In the genomic region with DNA sequence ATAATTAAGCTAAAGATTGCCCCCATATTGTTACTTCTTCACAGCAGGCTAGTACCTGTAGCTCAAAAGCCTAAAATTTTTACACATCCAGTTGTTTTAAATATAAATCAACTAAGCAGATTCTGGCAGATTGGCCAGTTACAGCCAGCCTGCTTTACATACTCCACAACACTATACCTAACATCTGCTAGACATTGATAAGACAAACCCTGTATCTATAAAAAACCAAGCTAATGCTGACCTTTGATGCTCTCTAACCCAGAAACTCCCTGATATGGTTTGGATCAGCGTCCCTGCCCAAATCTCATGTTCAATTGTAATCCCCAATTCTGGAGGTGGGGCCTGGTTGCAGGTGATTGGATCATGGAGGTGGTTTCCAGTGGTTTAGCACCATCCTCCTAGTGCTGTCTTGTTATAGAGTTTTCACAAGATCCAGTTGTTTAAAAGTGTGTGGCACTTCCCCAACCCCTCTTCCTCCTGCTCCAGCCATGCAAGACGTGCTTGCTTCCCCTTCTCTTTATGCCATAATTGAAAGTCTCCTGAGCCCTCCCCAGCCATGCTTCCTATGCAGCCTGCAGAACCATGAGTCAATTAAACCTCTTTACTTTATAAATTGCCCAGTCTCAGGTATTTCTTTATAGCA, we compare ENCODE assay signal across 12 cellular contexts. TPM values are rescaled to one million over a fixed set of nuclear protein-coding genes. Genes with fewer than 3 reads are reported as not detected.
A peak's percentile ranks its signal among the peaks of the same experiment; 100 is the strongest.
DNase-seq lines count a peak whose midpoint lies in the region; ATAC-seq, FAIRE-seq and TF ChIP-seq lines count a peak whose summit lies in the region.
"Had no signal": no experiment of that assay in that cellular context is flagged by ENCODE, and none has a peak within 500 bp of the region (broad histone marks: within the 10 kb centered on the region; RNA-seq: fewer than 3 reads in every experiment).

No MANE protein-coding gene starts in this region.

- H3K27me3 ChIP-seq in DND-41 (ENCODE audit: insufficient read depth, low read length, poor library complexity) = no peaks in the 10 kb centered on the region
- no peaks in the 10 kb centered on the region for H3K27me3 ChIP-seq in HCT116 (ENCODE audit: insufficient read depth, low read length)
- no peaks in the 10 kb centered on the region for H3K27me3 ChIP-seq in iPS-18a (ENCODE audit: control insufficient read depth, insufficient read depth, low read length)
- H3K27me3 ChIP-seq in gastrocnemius medialis = no peaks in the 10 kb centered on the region
- H3K27me3 ChIP-seq in HepG2 (ENCODE audit: control insufficient read depth in 1 of 2, insufficient read depth in 2 of 2, low read length in 2 of 2) = no peaks in the 10 kb centered on the region

- RAD21 ChIA-PET in HCT116 (lab: Charles Lee; ENCODE audit: low non-redundant PET in 1 of 2, low total read pairs in 2 of 2, uncharacterized antibody in 2 of 2, unreplicated experiment in 2 of 2) = no interaction called here

- TF ChIP-seq RAD21 in HCT116 (IDR thresholded peaks at IDR 0.05; ENCODE audit: low read depth) (no peak), HepG2 (CRISPR knock-in tag; IDR thresholded peaks at IDR 0.05) (no peak)

- no peak overlapping the region for H3K9ac ChIP-seq in DND-41 (ENCODE audit: low read depth, low read length)
- H3K9ac ChIP-seq in HCT116 (ENCODE audit: low read length) = no peak overlapping the region
- peak overlapping the region; percentile 10 for H3K9ac ChIP-seq in iPS-18a (ENCODE audit: low read length)
- no peak overlapping the region for H3K9ac ChIP-seq in HepG2 (ENCODE audit: insufficient read depth, low read depth, low read length)

- POLR2A ChIA-PET in HCT116 (lab: Charles Lee) = no interaction called here
- POLR2A ChIA-PET in HepG2 (lab: Yijun Ruan, JAX) = no interaction called here

- H3K4me2 ChIP-seq in DND-41 (ENCODE audit: insufficient read depth, low read length) (peak overlapping the region; percentile 11; the same call in 1 of the 2 replicates), HCT116 (ENCODE audit: low read length) (peak overlapping the region; percentile 36), HepG2 (ENCODE audit: low read depth, low read length) (no peak overlapping the region)

- H4K20me1 ChIP-seq in DND-41 (ENCODE audit: insufficient read depth, low read length) (no peaks in the 10 kb centered on the region), HCT116 (ENCODE audit: insufficient read depth) (no peaks in the 10 kb centered on the region), HepG2 (ENCODE audit: insufficient read depth, low read length) (no peaks in the 10 kb centered on the region)

- 88% methylated on average over 1 of the region's 2 CpGs for WGBS in HepG2 (ENCODE audit: low lambda C conversion rate)

- no peak overlapping the region for H3K4me3 ChIP-seq in DND-41 (ENCODE audit: low read depth in 1 of 2, low read length in 2 of 2)
- H3K4me3 ChIP-seq in HCT116 (replicated peaks in 1 of 2; ENCODE audit: low read depth in 1 of 2, low read length in 2 of 2) = no peak overlapping the region
- H3K4me3 ChIP-seq in iPS-18a (ENCODE audit: low read length) = no peak overlapping the region
- no peak overlapping the region for H3K4me3 ChIP-seq in gastrocnemius medialis
- no peak overlapping the region for H3K4me3 ChIP-seq in HepG2 (replicated peaks in 1 of 3; ENCODE audit: insufficient read depth in 1 of 3, low read depth in 2 of 3, low read length in 3 of 3)
- H3K4me3 ChIP-seq: dorsolateral prefrontal cortex had no signal

- no peaks in the 10 kb centered on the region for H3K9me3 ChIP-seq in DND-41 (ENCODE audit: insufficient read depth, low read length, severe bottlenecking)
- H3K9me3 ChIP-seq in HCT116 (ENCODE audit: control insufficient read depth in 1 of 2, insufficient read depth in 1 of 2, low read depth in 1 of 2, low read length in 2 of 2) = no peaks in the 10 kb centered on the region
- H3K9me3 ChIP-seq in iPS-18a (ENCODE audit: control insufficient read depth, low read depth, low read length) = no peaks in the 10 kb centered on the region
- peaks cover 0 to 5% (median 0%) of the 10 kb centered on the region in 3 donors for H3K9me3 ChIP-seq in gastrocnemius medialis
- no peaks in the 10 kb centered on the region for H3K9me3 ChIP-seq in HepG2 (ENCODE audit: low read length)

- H3K9me2 ChIP-seq in HCT116 (ENCODE audit: insufficient read depth) = no peaks in the 10 kb centered on the region

- TF ChIP-seq EP300 in HepG2 (IDR thresholded peaks at IDR 0.05; ENCODE audit: low read depth in 2 of 2, low read length in 2 of 2) (no peak), HepG2 (CRISPR knock-in tag; IDR thresholded peaks at IDR 0.05; ENCODE audit: borderline replicate concordance) (no peak)

- H3K79me2 ChIP-seq in DND-41 (ENCODE audit: insufficient read depth, low read length) (no peaks in the 10 kb centered on the region), HCT116 (ENCODE audit: insufficient read depth, low read length) (no peaks in the 10 kb centered on the region), HepG2 (ENCODE audit: insufficient read depth, low read length) (no peaks in the 10 kb centered on the region)

- H3K27ac ChIP-seq in DND-41 (ENCODE audit: low read length) = no peak overlapping the region
- no peak overlapping the region for H3K27ac ChIP-seq in HCT116 (ENCODE audit: low read depth, low read length)
- no peak overlapping the region for H3K27ac ChIP-seq in iPS-18a (ENCODE audit: low read length)
- no peak overlapping the region for H3K27ac ChIP-seq in gastrocnemius medialis
- H3K27ac ChIP-seq in HepG2 (ENCODE audit: extremely low read length, insufficient read depth, low read length) = no peak overlapping the region
- H3K27ac ChIP-seq: dorsolateral prefrontal cortex had no signal

- TF ChIP-seq CTCF in DND-41 (IDR thresholded peaks at IDR 0.05; ENCODE audit: borderline replicate concordance, extremely low read depth, low read length, poor library complexity, severe bottlenecking) = no peak
- no peak for TF ChIP-seq CTCF in HCT116 (IDR thresholded peaks at IDR 0.05 in 2 of 3, conservative IDR thresholded peaks at IDR 0.05 in 1 of 3; ENCODE audit: borderline replicate concordance in 1 of 3, insufficient read depth in 1 of 3, low read depth in 2 of 3, low read length in 2 of 3)
- no peak for TF ChIP-seq CTCF in gastrocnemius medialis (IDR thresholded peaks at IDR 0.05 in 4 of 5, conservative IDR thresholded peaks at IDR 0.05 in 1 of 5)
- TF ChIP-seq CTCF in HepG2 (CRISPR knock-in tag; IDR thresholded peaks at IDR 0.05) = no peak

- intact Hi-C loops in HCT116 (cut with micrococcal nuclease) = loop anchor here (5.0 to 10.0 kb wide), 3 partner anchors 99 to 209 kb away; no protein-coding TSS in a partner anchor
- intact Hi-C loops in gastrocnemius medialis (cut with DNase I; ENCODE audit: low total_unique reads) = loop anchor here (5.0 to 10.0 kb wide), 2 partner anchors 209 to 331 kb away; no protein-coding TSS in a partner anchor
- intact Hi-C loops in HepG2 (cut with micrococcal nuclease; ENCODE audit: unreplicated experiment) = loop anchor here (5.0 to 10.0 kb wide), 2 partner anchors 49 to 211 kb away; no protein-coding TSS in a partner anchor

- H3K36me3 ChIP-seq in DND-41 (ENCODE audit: insufficient read depth, low read length) (no peaks in the 10 kb centered on the region), HCT116 (ENCODE audit: control insufficient read depth in 1 of 2, insufficient read depth in 2 of 2, low read length in 2 of 2) (no peaks in the 10 kb centered on the region), iPS-18a (ENCODE audit: control insufficient read depth, low read depth, low read length) (no peaks in the 10 kb centered on the region), gastrocnemius medialis (no peaks in the 10 kb centered on the region), HepG2 (replicated peaks in 1 of 2; ENCODE audit: control insufficient read depth in 1 of 2, insufficient read depth in 2 of 2, low read length in 2 of 2) (no peaks in the 10 kb centered on the region)

- H2AFZ ChIP-seq in DND-41 (ENCODE audit: low read depth, low read length) (no peak overlapping the region), HCT116 (ENCODE audit: low read depth, low read length, poor library complexity, severe bottlenecking) (peak overlapping the region; percentile 16), HepG2 (ENCODE audit: low read length) (no peak overlapping the region)

- ATAC-seq in DND-41 (ENCODE audit: insufficient read depth, low read depth) (no peak), HCT116 (no peak; the same call in 1 of the 2 replicates), gastrocnemius medialis (no peak), HepG2 (no peak)

- CTCF ChIA-PET in HCT116 (lab: Charles Lee) (interaction anchor here (0.7 to 2.3 kb wide), 4 partner anchors 8 to 488 kb away, joined by 3 to 8 read pairs (median 3); no protein-coding TSS in a partner anchor), HepG2 (lab: Yijun Ruan, JAX; ENCODE audit: low intra/inter-chr PET ratio, low total read pairs) (interaction anchor here (1.2 kb wide), 1 partner anchor 488 kb away, joined by 5 read pairs; no protein-coding TSS in a partner anchor)

- BruUV-seq in HCT116 (replicated peaks; lab: Mats Ljungman, UMichigan) = no TSS peak
- BruUV-seq in HepG2 (replicated peaks; lab: Mats Ljungman, UMichigan) = no TSS peak

- no peak for FAIRE-seq in HepG2 (lab: Jason Lieb, UNC)

- DNase-seq in DND-41 = no peak
- no peak for DNase-seq in HCT116 (ENCODE audit: low read depth, low spot score)
- DNase-seq in OCI-M1 (lab: John Stamatoyannopoulos, UW) = peak; percentile 74
- no peak for DNase-seq in NCI-H2107 treated with DMSO at 0.1 percent for 48 hours (lab: John Stamatoyannopoulos, UW; ENCODE audit: unreplicated experiment)
- no peak for DNase-seq in gastrocnemius medialis
- no peak for DNase-seq in ecto neural progenitor cell (ENCODE audit: low spot score)
- no peak for DNase-seq in HepG2 (ENCODE audit: low spot score)
- DNase-seq: activated naive CD8-positive, alpha-beta T cell treated with anti-CD3 and anti-CD28 coated beads, Interleukin-2, amount 10 ng/mL, durations not matched to agents 7 days and 5 days had no signal

- TF ChIP-seq POLR2A in HCT116 (IDR thresholded peaks at IDR 0.05; ENCODE audit: borderline replicate concordance, extremely low read depth, insufficient read depth, insufficient read length) (no peak), gastrocnemius medialis (IDR thresholded peaks at IDR 0.05) (no peak), HepG2 (IDR thresholded peaks at IDR 0.05; ENCODE audit: insufficient read depth in 1 of 2, low read depth in 2 of 2, low read length in 2 of 2) (no peak)

- in situ Hi-C loops in gastrocnemius medialis (cut with MboI; ENCODE audit: low sequenced_read_pairs in 4 of 4) = loop anchor here (5.0 to 10.0 kb wide), 2 partner anchors 486 to 489 kb away; a partner anchor contains a TSS
- in situ Hi-C loops in HepG2 (cut with HindIII; ENCODE audit: extremely low pct_ligation_motif_present, low pct_unique_long_range_greater_than_20kb) = loop anchor here (10.0 kb wide), 1 partner anchor 489 kb away; a partner anchor contains a TSS

- H3K4me1 ChIP-seq in DND-41 (ENCODE audit: insufficient read depth, low read length) (peaks cover 8% of the 10 kb centered on the region), HCT116 (ENCODE audit: control insufficient read depth in 1 of 2, insufficient read depth in 2 of 2, low read length in 2 of 2) (peaks cover 3 to 8% of the 10 kb centered on the region in 2 experiments; a peak in 1 of 4 replicates), iPS-18a (ENCODE audit: control insufficient read depth, low read depth, low read length) (peaks cover 18% of the 10 kb centered on the region), gastrocnemius medialis (no peaks in the 10 kb centered on the region), HepG2 (ENCODE audit: insufficient read depth, low read length) (no peaks in the 10 kb centered on the region)

RNA-seq across cellular contexts. Expression of a gene that starts 39.5 kb away (rescaled TPM):
- total RNA-seq in HCT116 (2021; ENCODE audit: unreplicated experiment) (not detected), gastrocnemius medialis (not detected), HepG2 (2016; rRNA removed; fragmentation: Illumina TruSeq; extraction: Trizol) (not detected in 2 replicates)
- not detected in 2 replicates for polyA plus RNA-seq in HCT116 (2012)
- not detected in 2 replicates for total RNA-seq in HepG2 (2016; cell fraction: cytosol; rRNA removed; fragmentation: Illumina TruSeq; extraction: Trizol; ENCODE audit: low read depth)
- not detected in 2 replicates for total RNA-seq in HepG2 (2016; cell fraction: insoluble cytoplasmic fraction; rRNA removed; fragmentation: Illumina TruSeq; extraction: Trizol)
- not detected in 2 replicates for total RNA-seq in HepG2 (2016; cell fraction: membrane; rRNA removed; fragmentation: Illumina TruSeq; extraction: Trizol)
- not detected in 2 replicates for total RNA-seq in HepG2 (2016; cell fraction: nucleus; rRNA removed; fragmentation: Illumina TruSeq; extraction: Trizol)
- polyA plus RNA-seq in HepG2 (2011; rRNA removed) = not detected in 2 replicates
- not detected in 2 replicates for polyA plus RNA-seq in HepG2 (2011; cell fraction: cytosol; rRNA removed)
- not detected in 2 replicates for polyA plus RNA-seq in HepG2 (2011; cell fraction: nucleus; rRNA removed)
- polyA plus RNA-seq in HepG2 (2012) = not detected in 2 replicates
- polyA plus RNA-seq in HepG2 (2016; cell fraction: cytosol; fragmentation: Illumina TruSeq; extraction: Trizol; ENCODE audit: low read depth) = not detected in 2 replicates
- not detected in 2 replicates for polyA plus RNA-seq in HepG2 (2016; cell fraction: insoluble cytoplasmic fraction; fragmentation: Illumina TruSeq; extraction: Trizol; ENCODE audit: low read depth)
- not detected in 2 replicates for polyA plus RNA-seq in HepG2 (2016; cell fraction: membrane; fragmentation: Illumina TruSeq; extraction: Trizol; ENCODE audit: low read depth)
- polyA plus RNA-seq in HepG2 (2016; cell fraction: nucleus; fragmentation: Illumina TruSeq; extraction: Trizol; ENCODE audit: insufficient read depth, low read depth) = not detected in 2 replicates
- not detected in 2 replicates for polyA minus RNA-seq in HepG2 (2011; rRNA and poly(A)+ RNA removed; ENCODE audit: low replicate concordance)
- polyA minus RNA-seq in HepG2 (2011; cell fraction: cytosol; rRNA and poly(A)+ RNA removed) = not detected in 2 replicates
- not detected in 2 replicates for polyA minus RNA-seq in HepG2 (2011; cell fraction: nucleus; rRNA and poly(A)+ RNA removed)
- total RNA-seq: activated naive CD8-positive, alpha-beta T cell treated with anti-CD3 and anti-CD28 coated beads, Interleukin-2, amount 10 ng/mL, durations not matched to agents 7 days and 5 days; dorsolateral prefrontal cortex; glomerular endothelial cell; T-helper 2 cell treated with Interferon-gamma antibody and Interleukin-4, amounts not matched to agents 100 ng/mL and 5 ng/mL, for 36 hours had no signal
